ENCODE assay signal across 1 cellular context in genomic region chr2:75523313-75524275, GRCh38.
TF ChIP-seq lines count a peak whose summit lies in the region.

No MANE protein-coding gene starts in this region.

TF ChIP-seq in K562, 482 proteins besides CTCF, POLR2A, EP300 and RAD21:
- TF ChIP-seq FOXJ2 (tag; IDR thresholded peaks at IDR 0.05), result no peak
- no peak for TF ChIP-seq ZFP36 (IDR thresholded peaks at IDR 0.05; ENCODE audit: low read depth, low read length, partially characterized antibody)
- TF ChIP-seq TCF7 (IDR thresholded peaks at IDR 0.05; ENCODE audit: borderline replicate concordance), result peak; percentile 92
- TF ChIP-seq KDM1A (IDR thresholded peaks at IDR 0.05), result peak in 1 of 2 experiments; percentile 21; a peak in 1 of 4 replicates
- TF ChIP-seq TAF7 (tag; IDR thresholded peaks at IDR 0.05), result no peak
- no peak for TF ChIP-seq ZNF699 (CRISPR knock-in tag; IDR thresholded peaks at IDR 0.05; ENCODE audit: insufficient replicate concordance)
- no peak for TF ChIP-seq RBM39 (optimal IDR thresholded peaks at IDR 0.05; ENCODE audit: low read depth, low read length)
- no peak for TF ChIP-seq JUND (IDR thresholded peaks at IDR 0.05; ENCODE audit: borderline replicate concordance, low read depth, low read length)
- peak; percentile 54; the same call in 1 of the 3 replicates for TF ChIP-seq JUND (tag; IDR thresholded peaks at IDR 0.05; ENCODE audit: borderline replicate concordance, low read depth, low read length)
- no peak for TF ChIP-seq SREBF2 (CRISPR knock-in tag; IDR thresholded peaks at IDR 0.05)
- no peak for TF ChIP-seq EP400 (IDR thresholded peaks at IDR 0.05)
- no peak for TF ChIP-seq ZNF165 (CRISPR knock-in tag; IDR thresholded peaks at IDR 0.05; ENCODE audit: borderline replicate concordance)
- no peak for TF ChIP-seq ZNF695 (CRISPR knock-in tag; IDR thresholded peaks at IDR 0.05)
- peak; percentile 74 for TF ChIP-seq FOSL1 (tag; conservative IDR thresholded peaks at IDR 0.05)
- no peak for TF ChIP-seq CHD1 (IDR thresholded peaks at IDR 0.05; ENCODE audit: low read length)
- no peak for TF ChIP-seq FOXO4 (CRISPR knock-in tag; IDR thresholded peaks at IDR 0.05)
